In genomic region chr10:102612964-102613275, GRCh38 we compare ENCODE assay signal across 9 cellular contexts. TPM values are rescaled to one million over a fixed set of nuclear protein-coding genes. Genes with fewer than 3 reads are reported as not detected.
A peak's percentile ranks its signal among the peaks of the same experiment; 100 is the strongest.
DNase-seq lines count a peak whose midpoint lies in the region; ATAC-seq and TF ChIP-seq lines count a peak whose summit lies in the region.
"Had no signal": no experiment of that assay in that cellular context is flagged by ENCODE, and none has a peak within 500 bp of the region (broad histone marks: within the 10 kb centered on the region; RNA-seq: fewer than 3 reads in every experiment).

No MANE protein-coding gene starts in this region.

- TF ChIP-seq POLR2A in vagina (IDR thresholded peaks at IDR 0.05) = no peak

- H3K27me3 ChIP-seq in right cardiac atrium (ENCODE audit: control insufficient read depth, insufficient read depth) (no peaks in the 10 kb centered on the region), vagina (no peaks in the 10 kb centered on the region), WERI-Rb-1 (ENCODE audit: insufficient read depth, low read depth, severe bottlenecking) (no peaks in the 10 kb centered on the region)

- ATAC-seq in right cardiac atrium = peak in 1 of 2 donors; percentile 2
- ATAC-seq in left cardiac atrium = no peak
- no peak for ATAC-seq in HG03439 (IDR thresholded peaks at IDR 0.05; ENCODE audit: unreplicated experiment)
- no peak for ATAC-seq in HG03342 (IDR thresholded peaks at IDR 0.05; ENCODE audit: unreplicated experiment)

- DNase-seq in right cardiac atrium = peak in 1 of 3 donors; percentile 23
- DNase-seq in left cardiac atrium = no peak
- peak; percentile 69 for DNase-seq in dermis blood vessel endothelial cell
- DNase-seq in vagina (ENCODE audit: extremely low spot score in 2 of 2) = no peak
- DNase-seq in WERI-Rb-1 = no peak
- DNase-seq: erythroblast had no signal

- H3K4me1 ChIP-seq in right cardiac atrium (ENCODE audit: control insufficient read depth, insufficient read depth, low read length) (peaks cover 15% of the 10 kb centered on the region), vagina (peaks cover 61% of the 10 kb centered on the region)

- H3K4me3 ChIP-seq in right cardiac atrium (ENCODE audit: low read length) (no peak overlapping the region), skin epidermis (no peak overlapping the region), vagina (no peak overlapping the region), WERI-Rb-1 (ENCODE audit: low read depth, low read length) (no peak overlapping the region)

- no peak for TF ChIP-seq CTCF in vagina (IDR thresholded peaks at IDR 0.05)
- TF ChIP-seq CTCF in WERI-Rb-1 (IDR thresholded peaks at IDR 0.05; ENCODE audit: low read depth, low read length) = no peak

- H3K9me3 ChIP-seq in right cardiac atrium (ENCODE audit: control insufficient read depth, low read length) (no peaks in the 10 kb centered on the region), vagina (no peaks in the 10 kb centered on the region), WERI-Rb-1 (ENCODE audit: severe bottlenecking) (no peaks in the 10 kb centered on the region)

- intact Hi-C loops in right cardiac atrium (cut with DNase I) (no loop called here), left cardiac atrium (cut with DNase I) (no loop called here), vagina (cut with DNase I) (no loop called here)

- peaks cover 0 to 12% of the 10 kb centered on the region in 2 donors for H3K36me3 ChIP-seq in vagina
- peaks cover 12% of the 10 kb centered on the region for H3K36me3 ChIP-seq in WERI-Rb-1

- 71% methylated on average over 8 of the region's 8 CpGs for WGBS in right cardiac atrium

- peak overlapping the region; percentile 34 for H3K27ac ChIP-seq in right cardiac atrium (ENCODE audit: low read length)
- H3K27ac ChIP-seq in skin epidermis = peak overlapping the region in 18 of 21 experiments; percentile 3 to 79 (median 50)
- H3K27ac ChIP-seq in vagina = peak overlapping the region; percentile 36
- H3K27ac ChIP-seq in WERI-Rb-1 = no peak overlapping the region

RNA-seq across cellular contexts. Expression of gene TRIM8, which starts 31.4 kb away (rescaled TPM):
- 100 to 1,000 TPM; 104 to 120 (median 109) TPM for total RNA-seq in right cardiac atrium
- polyA plus RNA-seq in right cardiac atrium = 71.4 TPM
- 100 to 1,000 TPM; 104 to 108 TPM for total RNA-seq in left cardiac atrium
- 65.7 and 124 TPM in 2 replicates for total RNA-seq in dermis blood vessel endothelial cell
- 126 TPM for total RNA-seq in vagina
